18 cellular contexts compared by ENCODE assay signal in genomic region chr1:58923090-58923470, GRCh38.
DNase-seq lines count a peak whose midpoint lies in the region; ATAC-seq, FAIRE-seq and TF ChIP-seq lines count a peak whose summit lies in the region.
"Had no signal": no experiment of that assay in that cellular context is flagged by ENCODE, and none has a peak within 500 bp of the region (broad histone marks: within the 10 kb centered on the region; RNA-seq: fewer than 3 reads in every experiment).

No MANE protein-coding gene starts in this region.

- H3K4me3 Mint-ChIP-seq in activated CD4-positive, alpha-beta T cell treated with anti-CD3 and anti-CD28 coated beads, Interleukin-2, amount 10 ng/mL, durations not matched to agents 24 days and 14 days: peak overlapping the region; percentile 23
- peak overlapping the region; percentile 53 for H3K4me3 Mint-ChIP-seq in T-helper 17 cell
- H3K4me3 Mint-ChIP-seq in stimulated activated effector memory CD8-positive, alpha-beta T cell treated with anti-CD3 and anti-CD28 coated beads, Interleukin-12 subunit alpha, Interleukin-12 subunit beta, amount 100 ng/mL, for 72 hours: no peak overlapping the region
- H3K4me3 Mint-ChIP-seq: GM23338, IgD-negative memory B cell had no signal

- no peak overlapping the region for H3K4me3 ChIP-seq in esophagus squamous epithelium
- H3K4me3 ChIP-seq: BLaER1 treated with 17β-estradiol and CSF1 and Interleukin-3, amounts not matched to agents 10 nM and 100 nM; GM23338 had no signal

- WGBS in esophagus squamous epithelium, 2 donors: 94% methylated on average over 3 of the region's 3 CpGs

- peaks cover 5 to 53% (median 35%) of the 10 kb centered on the region in 3 donors for H3K4me1 ChIP-seq in esophagus squamous epithelium

- FAIRE-seq in D721Med (lab: Jason Lieb, UNC): no peak
- FAIRE-seq: A204.1, colon had no signal

- ATAC-seq in T-helper 17 cell (no peak), esophagus mucosa (no peak)
- no peak for ATAC-seq in stimulated activated effector memory CD8-positive, alpha-beta T cell treated with anti-CD3 and anti-CD28 coated beads, Interleukin-12 subunit alpha, Interleukin-12 subunit beta, amount 100 ng/mL, for 72 hours
- ATAC-seq: GM23338 had no signal

- no peaks in the 10 kb centered on the region for H3K9me3 ChIP-seq in T-helper 17 cell (ENCODE audit: control insufficient read depth, low read length, poor library complexity, severe bottlenecking)
- no peaks in the 10 kb centered on the region for H3K9me3 ChIP-seq in esophagus squamous epithelium
- H3K9me3 ChIP-seq: BLaER1 treated with 17β-estradiol and CSF1 and Interleukin-3, amounts not matched to agents 10 nM and 100 nM had no signal

- TF ChIP-seq POLR2A in esophagus squamous epithelium (IDR thresholded peaks at IDR 0.05): no peak

- H3K4me1 Mint-ChIP-seq in activated CD4-positive, alpha-beta T cell treated with anti-CD3 and anti-CD28 coated beads, Interleukin-2, amount 10 ng/mL, durations not matched to agents 24 days and 14 days: peaks cover 32% of the 10 kb centered on the region
- H3K4me1 Mint-ChIP-seq in T-helper 17 cell: peaks cover 17% of the 10 kb centered on the region
- peaks cover 20% of the 10 kb centered on the region for H3K4me1 Mint-ChIP-seq in stimulated activated effector memory CD8-positive, alpha-beta T cell treated with anti-CD3 and anti-CD28 coated beads, Interleukin-12 subunit alpha, Interleukin-12 subunit beta, amount 100 ng/mL, for 72 hours
- H3K4me1 Mint-ChIP-seq: GM23338 had no signal

- TF ChIP-seq CTCF in esophagus squamous epithelium (IDR thresholded peaks at IDR 0.05): no peak
- no peak for TF ChIP-seq CTCF in D721Med (IDR thresholded peaks at IDR 0.05; ENCODE audit: insufficient read depth, missing control alignments)

- no peak for DNase-seq in activated CD4-positive, alpha-beta T cell treated with anti-CD3 and anti-CD28 coated beads, Interleukin-2, amount 10 ng/mL, durations not matched to agents 24 days and 14 days
- DNase-seq in activated CD4-positive, alpha-beta T cell treated with anti-CD3 and anti-CD28 coated beads, Interleukin-2, amount 50 U/mL, for 48 hours: no peak
- DNase-seq in T-helper 17 cell (no peak), esophagus squamous epithelium (lab: John Stamatoyannopoulos, UW) (no peak), D721Med (ENCODE audit: insufficient read length, low spot score) (no peak), NCI-H1694 (lab: John Stamatoyannopoulos, UW) (no peak)
- peak in 1 of 2 donors; percentile 29 for DNase-seq in stimulated activated effector memory CD8-positive, alpha-beta T cell treated with anti-CD3 and anti-CD28 coated beads, Interleukin-12 subunit alpha, Interleukin-12 subunit beta, amount 100 ng/mL, for 72 hours (ENCODE audit: low spot score in 2 of 2)
- DNase-seq: activated CD4-positive, alpha-beta T cell treated with anti-CD3 and anti-CD28 coated beads, Interleukin-2, amount 50 U/mL, for 4 hours; activated effector memory CD4-positive, alpha-beta T cell treated with Interleukin-2 at 50 U/mL for 16 hours; NCI-H1048 had no signal

- H3K27me3 ChIP-seq in esophagus squamous epithelium: no peaks in the 10 kb centered on the region
- H3K27me3 ChIP-seq: BLaER1 treated with 17β-estradiol and CSF1 and Interleukin-3, amounts not matched to agents 10 nM and 100 nM had no signal

- no peaks in the 10 kb centered on the region for H3K36me3 Mint-ChIP-seq in activated CD4-positive, alpha-beta T cell treated with anti-CD3 and anti-CD28 coated beads, Interleukin-2, amount 10 ng/mL, durations not matched to agents 24 days and 14 days (ENCODE audit: low read depth)
- H3K36me3 Mint-ChIP-seq in T-helper 17 cell (ENCODE audit: low read depth): no peaks in the 10 kb centered on the region
- no peaks in the 10 kb centered on the region for H3K36me3 Mint-ChIP-seq in stimulated activated effector memory CD8-positive, alpha-beta T cell treated with anti-CD3 and anti-CD28 coated beads, Interleukin-12 subunit alpha, Interleukin-12 subunit beta, amount 100 ng/mL, for 72 hours
- H3K36me3 Mint-ChIP-seq: naive thymus-derived CD8-positive, alpha-beta T cell had no signal

- no peaks in the 10 kb centered on the region for H3K9me3 Mint-ChIP-seq in activated CD4-positive, alpha-beta T cell treated with anti-CD3 and anti-CD28 coated beads, Interleukin-2, amount 10 ng/mL, durations not matched to agents 24 days and 14 days
- no peaks in the 10 kb centered on the region for H3K9me3 Mint-ChIP-seq in stimulated activated effector memory CD8-positive, alpha-beta T cell treated with anti-CD3 and anti-CD28 coated beads, Interleukin-12 subunit alpha, Interleukin-12 subunit beta, amount 100 ng/mL, for 72 hours
- H3K9me3 Mint-ChIP-seq: GM23338; IgD-negative memory B cell; naive thymus-derived CD8-positive, alpha-beta T cell had no signal

- intact Hi-C loops in activated CD4-positive, alpha-beta T cell treated with anti-CD3 and anti-CD28 coated beads, Interleukin-2, amount 10 ng/mL, durations not matched to agents 24 days and 14 days (cut with micrococcal nuclease): loop anchor here (5.0 kb wide), 1 partner anchor 104 kb away; no protein-coding TSS in a partner anchor
- intact Hi-C loops in esophagus squamous epithelium (cut with DNase I): no loop called here

- peak overlapping the region; percentile 70 for H3K27ac Mint-ChIP-seq in activated CD4-positive, alpha-beta T cell treated with anti-CD3 and anti-CD28 coated beads, Interleukin-2, amount 10 ng/mL, durations not matched to agents 24 days and 14 days
- peak overlapping the region; percentile 80 for H3K27ac Mint-ChIP-seq in T-helper 17 cell
- peak overlapping the region; percentile 23 for H3K27ac Mint-ChIP-seq in stimulated activated effector memory CD8-positive, alpha-beta T cell treated with anti-CD3 and anti-CD28 coated beads, Interleukin-12 subunit alpha, Interleukin-12 subunit beta, amount 100 ng/mL, for 72 hours
- H3K27ac Mint-ChIP-seq: GM23338 had no signal

- no peaks in the 10 kb centered on the region for H3K36me3 ChIP-seq in esophagus squamous epithelium
- H3K36me3 ChIP-seq: BLaER1 treated with 17β-estradiol and CSF1 and Interleukin-3, amounts not matched to agents 10 nM and 100 nM had no signal

- H3K27me3 Mint-ChIP-seq in activated CD4-positive, alpha-beta T cell treated with anti-CD3 and anti-CD28 coated beads, Interleukin-2, amount 10 ng/mL, durations not matched to agents 24 days and 14 days: no peaks in the 10 kb centered on the region
- H3K27me3 Mint-ChIP-seq in T-helper 17 cell: no peaks in the 10 kb centered on the region
- H3K27me3 Mint-ChIP-seq: naive thymus-derived CD8-positive, alpha-beta T cell had no signal

- H3K27ac ChIP-seq in esophagus squamous epithelium: peak overlapping the region; percentile 36 to 76 (median 68)
- H3K27ac ChIP-seq: BLaER1 treated with 17β-estradiol and CSF1 and Interleukin-3, amounts not matched to agents 10 nM and 100 nM; SK-N-MC had no signal

Comparison
In these comparisons a context has a peak if more than half of its experiments do, and no peak if none do; other contexts are left out.
1. H3K27ac Mint-ChIP-seq: peak in every context shown above with its lines; median percentile 80 in T-helper 17 cell; 70 in activated CD4-positive, alpha-beta T cell treated with anti-CD3 and anti-CD28 coated beads, Interleukin-2, amount 10 ng/mL, durations not matched to agents 24 days and 14 days; 23 in stimulated activated effector memory CD8-positive, alpha-beta T cell treated with anti-CD3 and anti-CD28 coated beads, Interleukin-12 subunit alpha, Interleukin-12 subunit beta, amount 100 ng/mL, for 72 hours.